Comparison of ENCODE assay signal across 1 cellular context in genomic region chr15:45023659-45024320, GRCh38.
TF ChIP-seq lines count a peak whose summit lies in the region.

No MANE protein-coding gene starts in this region.

TF ChIP-seq in GM12878, 131 proteins besides CTCF, POLR2A, EP300 and RAD21 (continued from another document):
- peak; percentile 81 for TF ChIP-seq MLLT1 (IDR thresholded peaks at IDR 0.05)
